8 cellular contexts compared by ENCODE assay signal in genomic region chr12:53300187-53300586, GRCh38. TPM values are rescaled to one million over a fixed set of nuclear protein-coding genes. Genes with fewer than 3 reads are reported as not detected.
A peak's percentile ranks its signal among the peaks of the same experiment; 100 is the strongest.
DNase-seq lines count a peak whose midpoint lies in the region; ATAC-seq and TF ChIP-seq lines count a peak whose summit lies in the region.

No MANE protein-coding gene starts in this region.

- no peak for ATAC-seq in activated naive CD8-positive, alpha-beta T cell treated with anti-CD3 and anti-CD28 coated beads, Interleukin-2, amount 50 U/mL, for 24 hours
- ATAC-seq in HG02588 (IDR thresholded peaks at IDR 0.05; ENCODE audit: unreplicated experiment) (no peak), HG03135 (IDR thresholded peaks at IDR 0.05; ENCODE audit: unreplicated experiment) (no peak)

- H3K4me3 Mint-ChIP-seq in HFFc6, result peak overlapping the region; percentile 91
- peak overlapping the region; percentile 96 for H3K4me3 Mint-ChIP-seq in activated naive CD8-positive, alpha-beta T cell treated with anti-CD3 and anti-CD28 coated beads, Interleukin-2, amount 50 U/mL, for 24 hours

- DNase-seq in AG09309 (ENCODE audit: low read depth), result no peak
- DNase-seq in HFFc6, result peak; percentile 48
- peak; percentile 22 for DNase-seq in activated naive CD8-positive, alpha-beta T cell treated with anti-CD3 and anti-CD28 coated beads, Interleukin-2, amount 50 U/mL, for 24 hours
- no peak for DNase-seq in kidney epithelial cell (ENCODE audit: low read depth)
- peak; percentile 48 for DNase-seq in stromal cell of bone marrow (ENCODE audit: low read depth)
- no peak for DNase-seq in medulla oblongata (ENCODE audit: extremely low spot score)

- H3K27me3 Mint-ChIP-seq in HFFc6 (ENCODE audit: insufficient read depth), result peaks cover 17% of the 10 kb centered on the region
- peaks cover 2% of the 10 kb centered on the region for H3K27me3 Mint-ChIP-seq in activated naive CD8-positive, alpha-beta T cell treated with anti-CD3 and anti-CD28 coated beads, Interleukin-2, amount 50 U/mL, for 24 hours

- H3K27me3 ChIP-seq in kidney epithelial cell (ENCODE audit: control insufficient read depth, insufficient read depth, low read length), result no peaks in the 10 kb centered on the region

- H3K27ac Mint-ChIP-seq in HFFc6, result peak overlapping the region; percentile 98
- peak overlapping the region; percentile 97 for H3K27ac Mint-ChIP-seq in activated naive CD8-positive, alpha-beta T cell treated with anti-CD3 and anti-CD28 coated beads, Interleukin-2, amount 50 U/mL, for 24 hours

- H3K9me3 Mint-ChIP-seq in HFFc6, result no peaks in the 10 kb centered on the region
- no peaks in the 10 kb centered on the region for H3K9me3 Mint-ChIP-seq in activated naive CD8-positive, alpha-beta T cell treated with anti-CD3 and anti-CD28 coated beads, Interleukin-2, amount 50 U/mL, for 24 hours

- H3K36me3 ChIP-seq in kidney epithelial cell (ENCODE audit: control insufficient read depth, insufficient read depth, low read length), result no peaks in the 10 kb centered on the region

- H3K36me3 Mint-ChIP-seq in HFFc6 (ENCODE audit: low read depth), result peaks cover 62% of the 10 kb centered on the region
- peaks cover 72% of the 10 kb centered on the region for H3K36me3 Mint-ChIP-seq in activated naive CD8-positive, alpha-beta T cell treated with anti-CD3 and anti-CD28 coated beads, Interleukin-2, amount 50 U/mL, for 24 hours (ENCODE audit: low read depth)

- no peak for TF ChIP-seq CTCF in AG09309 (IDR thresholded peaks at IDR 0.05; ENCODE audit: control insufficient read depth, insufficient read depth, low read depth, low read length, missing control alignments)
- TF ChIP-seq CTCF in HFFc6 (IDR thresholded peaks at IDR 0.05), result no peak
- TF ChIP-seq CTCF in kidney epithelial cell (IDR thresholded peaks at IDR 0.05; ENCODE audit: insufficient read depth, low read length, poor library complexity, severe bottlenecking), result no peak

- H3K4me3 ChIP-seq in AG09309 (ENCODE audit: control insufficient read depth, low read depth, low read length) (peak overlapping the region; percentile 89), kidney epithelial cell (ENCODE audit: low read depth, low read length) (peak overlapping the region; percentile 88)

- H3K4me1 Mint-ChIP-seq in HFFc6 (ENCODE audit: low read depth), result peaks cover 74% of the 10 kb centered on the region
- H3K4me1 Mint-ChIP-seq in activated naive CD8-positive, alpha-beta T cell treated with anti-CD3 and anti-CD28 coated beads, Interleukin-2, amount 50 U/mL, for 24 hours, result peaks cover 76% of the 10 kb centered on the region

RNA-seq across cellular contexts. Expression of gene MYG1, which starts 0.7 kb away (rescaled TPM):
- total RNA-seq in HFFc6 (2021; fragmentation: NEBNext Ultra II Directional; extraction: Animal tissue kit (Norgen Biotek cat#: 25700)), result 10 to 100 TPM; 59.8 to 76.0 (median 68.3) TPM
- total RNA-seq in kidney epithelial cell, result 73.1 and 75.3 TPM in 2 replicates

RNA-seq across cellular contexts. Expression of gene PFDN5, which starts 4.8 kb away (rescaled TPM):
- total RNA-seq in HFFc6 (2021; fragmentation: NEBNext Ultra II Directional; extraction: Animal tissue kit (Norgen Biotek cat#: 25700)), result 100 to 1,000 TPM; 502 to 568 (median 534) TPM
- 291 and 301 TPM in 2 replicates for total RNA-seq in kidney epithelial cell

RNA-seq across cellular contexts. Expression of gene AAAS, which starts 21.2 kb away (rescaled TPM):
- total RNA-seq in HFFc6 (2021; fragmentation: NEBNext Ultra II Directional; extraction: Animal tissue kit (Norgen Biotek cat#: 25700)), result 10 to 100 TPM; 44.0 to 63.5 (median 54.0) TPM
- total RNA-seq in kidney epithelial cell, result 56.3 and 62.3 TPM in 2 replicates

RNA-seq across cellular contexts. Expression of gene ESPL1, which starts 32.1 kb away (rescaled TPM):
- total RNA-seq in HFFc6 (2021; fragmentation: NEBNext Ultra II Directional; extraction: Animal tissue kit (Norgen Biotek cat#: 25700)), result 10 to 100 TPM in 5 of 6 experiments, 1 to 10 TPM in 1; 7.0 to 16.1 (median 14.1) TPM
- total RNA-seq in kidney epithelial cell, result 2.2 and 4.0 TPM in 2 replicates

RNA-seq across cellular contexts. Expression of gene SP7, which starts 36.0 kb away (rescaled TPM):
- not detected for total RNA-seq in HFFc6 (2021; fragmentation: NEBNext Ultra II Directional; extraction: Animal tissue kit (Norgen Biotek cat#: 25700))
- not detected in 2 replicates for total RNA-seq in kidney epithelial cell

Comparison
In these comparisons a context has a peak if more than half of its experiments do, and no peak if none do; other contexts are left out.
1. DNase-seq: peak in HFFc6 (single experiment), activated naive CD8-positive, alpha-beta T cell treated with anti-CD3 and anti-CD28 coated beads, Interleukin-2, amount 50 U/mL, for 24 hours (single experiment) and stromal cell of bone marrow (single experiment); none in AG09309 (single experiment), kidney epithelial cell (single experiment) and medulla oblongata (single experiment).